In genomic region chr16:48384982-48385271, GRCh38 we compare ENCODE assay signal across 8 cellular contexts. TPM values are rescaled to one million over a fixed set of nuclear protein-coding genes. Genes with fewer than 3 reads are reported as not detected.
A peak's percentile ranks its signal among the peaks of the same experiment; 100 is the strongest.
DNase-seq lines count a peak whose midpoint lies in the region; ATAC-seq, FAIRE-seq and TF ChIP-seq lines count a peak whose summit lies in the region.

No MANE protein-coding gene starts in this region.

- peak overlapping the region; percentile 68 for H2AFZ ChIP-seq in astrocyte (ENCODE audit: low read depth, low read length)

- H3K9ac ChIP-seq in astrocyte (ENCODE audit: low read length), result peak overlapping the region; percentile 91

- no peak overlapping the region for H3K27ac Mint-ChIP-seq in astrocyte (ENCODE audit: unreplicated experiment)

- no peaks in the 10 kb centered on the region for H3K9me3 Mint-ChIP-seq in astrocyte (ENCODE audit: unreplicated experiment)

- peaks cover 43% of the 10 kb centered on the region for H4K20me1 ChIP-seq in astrocyte (ENCODE audit: insufficient read depth, low read length)

- H3K4me3 ChIP-seq in GM08714 (ENCODE audit: low read length) (peak overlapping the region; percentile 100), astrocyte (ENCODE audit: insufficient read depth, low read depth, low read length) (peak overlapping the region; percentile 74), tibial nerve (peak overlapping the region; percentile 27 to 99 (median 90))

- FAIRE-seq in astrocyte (lab: Jason Lieb, UNC), result no peak

- H3K4me1 Mint-ChIP-seq in astrocyte (ENCODE audit: low read depth, unreplicated experiment), result peaks cover 10% of the 10 kb centered on the region

- ATAC-seq in GM19455 (IDR thresholded peaks at IDR 0.05; ENCODE audit: unreplicated experiment) (peak; percentile 57), HG03457 (IDR thresholded peaks at IDR 0.05; ENCODE audit: unreplicated experiment) (peak; percentile 50), left lobe of liver (peak; percentile 48)

- H3K4me1 ChIP-seq in astrocyte (ENCODE audit: insufficient read depth, low read length) (peaks cover 4% of the 10 kb centered on the region), tibial nerve (peaks cover 0 to 53% (median 29%) of the 10 kb centered on the region in 4 donors)

- H3K36me3 ChIP-seq in astrocyte (ENCODE audit: insufficient read depth, low read length) (no peaks in the 10 kb centered on the region), tibial nerve (no peaks in the 10 kb centered on the region)

- peaks cover 45% of the 10 kb centered on the region for H3K79me2 ChIP-seq in astrocyte (ENCODE audit: insufficient read depth, low read length)

- H3K27me3 ChIP-seq in astrocyte (ENCODE audit: insufficient read depth, low read length), result no peaks in the 10 kb centered on the region
- no peaks in the 10 kb centered on the region for H3K27me3 ChIP-seq in tibial nerve

- peak overlapping the region; percentile 90 for H3K27ac ChIP-seq in astrocyte (ENCODE audit: low read depth, low read length)
- peak overlapping the region; percentile 99 to 100 (median 100) for H3K27ac ChIP-seq in tibial nerve

- TF ChIP-seq EP300 in tibial nerve (IDR thresholded peaks at IDR 0.05), result no peak

- no peaks in the 10 kb centered on the region for H3K9me3 ChIP-seq in astrocyte (ENCODE audit: insufficient read depth, low read depth, low read length)
- H3K9me3 ChIP-seq in tibial nerve, result no peaks in the 10 kb centered on the region

- no peak for TF ChIP-seq CTCF in astrocyte (IDR thresholded peaks at IDR 0.05; ENCODE audit: insufficient read depth, low read depth, low read length)
- no peak for TF ChIP-seq CTCF in tibial nerve (IDR thresholded peaks at IDR 0.05)

- no peaks in the 10 kb centered on the region for H3K27me3 Mint-ChIP-seq in astrocyte (ENCODE audit: low read depth, unreplicated experiment)

- peak overlapping the region; percentile 96 for H3K4me2 ChIP-seq in astrocyte (ENCODE audit: low read length)

- H3K36me3 Mint-ChIP-seq in astrocyte (ENCODE audit: low read depth, unreplicated experiment), result no peaks in the 10 kb centered on the region

- H3K4me3 Mint-ChIP-seq in astrocyte (ENCODE audit: unreplicated experiment), result no peak overlapping the region

- DNase-seq in astrocyte (ENCODE audit: low read depth) (no peak), left lobe of liver (ENCODE audit: low spot score) (no peak), tibial nerve (ENCODE audit: low spot score in 2 of 2) (no peak), middle frontal gyrus (ENCODE audit: extremely low spot score, low spot score) (no peak)
- DNase-seq in effector CD4-positive, alpha-beta T cell, result no peak

- TF ChIP-seq POLR2A in tibial nerve (IDR thresholded peaks at IDR 0.05), result no peak

- 0% methylated on average over 9 of the region's 42 CpGs; no CpG with 5 or more reads in 1 of the 2 donors for WGBS in tibial nerve, 2 donors

RNA-seq across cellular contexts. Expression of gene SIAH1, which starts 0.3 kb away (rescaled TPM):
- total RNA-seq in astrocyte (22.5 and 24.4 TPM in 2 replicates), left lobe of liver (6.9 TPM), tibial nerve (10 to 100 TPM; 26.1 to 44.3 (median 40.1) TPM)
